In genomic region chr13:21181671-21182070, GRCh38 we compare ENCODE assay signal across 22 cellular contexts. TPM values are rescaled to one million over a fixed set of nuclear protein-coding genes. Genes with fewer than 3 reads are reported as not detected.
DNase-seq lines count a peak whose midpoint lies in the region; ATAC-seq and TF ChIP-seq lines count a peak whose summit lies in the region.
"Had no signal": no experiment of that assay in that cellular context is flagged by ENCODE, and none has a peak within 500 bp of the region (broad histone marks: within the 10 kb centered on the region; RNA-seq: fewer than 3 reads in every experiment).

No MANE protein-coding gene starts in this region.

- no peak overlapping the region for H3K4me2 ChIP-seq in mesenchymal stem cell (ENCODE audit: low read length, poor library complexity, severe bottlenecking)
- H3K4me2 ChIP-seq: A549, BLaER1 had no signal

- H3K4me3 ChIP-seq in mesenchymal stem cell (ENCODE audit: insufficient read depth in 1 of 2, low read depth in 1 of 2, low read length in 2 of 2) = no peak overlapping the region
- H3K4me3 ChIP-seq in ascending aorta = no peak overlapping the region
- H3K4me3 ChIP-seq: A549, BLaER1, GM12878 had no signal

- H4K91ac ChIP-seq in mesenchymal stem cell (ENCODE audit: low read length) = no peak overlapping the region

- no peak overlapping the region for H2AK5ac ChIP-seq in mesenchymal stem cell (ENCODE audit: low read length, severe bottlenecking)

- H3K18ac ChIP-seq in mesenchymal stem cell (ENCODE audit: low read depth in 1 of 2, low read length in 2 of 2) = no peak overlapping the region

- 90% methylated on average over 1 of the region's 2 CpGs for WGBS in mesenchymal stem cell

- in situ Hi-C loops in ACHN (cut with HindIII; ENCODE audit: low pct_ligation_motif_present, low pct_unique_long_range_greater_than_20kb, low sequenced_read_pairs) = no loop called here

- no peak overlapping the region for H3K4ac ChIP-seq in mesenchymal stem cell (ENCODE audit: low read depth in 1 of 2, low read length in 2 of 2)

- intact Hi-C loops in ascending aorta (cut with DNase I) = no loop called here

- no peak for TF ChIP-seq CTCF in ascending aorta (IDR thresholded peaks at IDR 0.05)

- no peak for ATAC-seq in GM19023 (IDR thresholded peaks at IDR 0.05; ENCODE audit: unreplicated experiment)
- ATAC-seq: A549, GM12878 had no signal

- H2BK120ac ChIP-seq in mesenchymal stem cell (ENCODE audit: low read depth, low read length) = no peak overlapping the region

- no peak overlapping the region for H3K14ac ChIP-seq in mesenchymal stem cell (ENCODE audit: low read length in 2 of 2)

- DNase-seq in ACHN (peak; percentile 51), mesenchymal stem cell (no peak), renal cortical epithelial cell (ENCODE audit: low read depth) (peak; percentile 80), ascending aorta (ENCODE audit: low spot score in 2 of 2) (no peak)
- DNase-seq: BE2C; C1 segment of cervical spinal cord; CD4-positive, alpha-beta memory T cell; CD4-positive, CD25-positive, alpha-beta regulatory T cell; CD8-positive, alpha-beta memory T cell; COR-L47; DMS 273 treated with DMSO at 0.1 percent for 48 hours; DMS153; DMS53; DMS79; DND-41; EL; GDM1 had no signal

- H3K23ac ChIP-seq in mesenchymal stem cell (ENCODE audit: low read length in 2 of 2) = no peak overlapping the region

- H3K79me1 ChIP-seq in mesenchymal stem cell (replicated peaks; ENCODE audit: low read length, poor library complexity, severe bottlenecking) = peaks cover 11% of the 10 kb centered on the region

- no peak overlapping the region for H3K9ac ChIP-seq in mesenchymal stem cell (ENCODE audit: low read length)
- H3K9ac ChIP-seq: BLaER1 had no signal

- H2BK5ac ChIP-seq in mesenchymal stem cell (ENCODE audit: low read depth, low read length, poor library complexity, severe bottlenecking) = no peak overlapping the region

- no peak overlapping the region for H2BK12ac ChIP-seq in mesenchymal stem cell (ENCODE audit: low read length in 2 of 2)

- H3K27ac ChIP-seq in mesenchymal stem cell (ENCODE audit: low read length, poor library complexity, severe bottlenecking) = peak overlapping the region; percentile 53
- H3K27ac ChIP-seq in ascending aorta = no peak overlapping the region
- H3K27ac ChIP-seq: 22Rv1, BLaER1 had no signal

- H3K9me3 ChIP-seq in mesenchymal stem cell (ENCODE audit: control insufficient read depth, low read length) = no peaks in the 10 kb centered on the region
- H3K9me3 ChIP-seq in ascending aorta = no peaks in the 10 kb centered on the region
- H3K9me3 ChIP-seq: A549, BE2C, BLaER1 had no signal

- H2AFZ ChIP-seq in mesenchymal stem cell (ENCODE audit: low read depth, low read length) = no peak overlapping the region

- peaks cover 12% of the 10 kb centered on the region for H3K4me1 ChIP-seq in mesenchymal stem cell (ENCODE audit: control insufficient read depth, insufficient read depth, low read depth, low read length)
- H3K4me1 ChIP-seq in ascending aorta = peaks cover 0 to 6% of the 10 kb centered on the region in 2 donors
- H3K4me1 ChIP-seq: BE2C had no signal

- H3K27me3 ChIP-seq in mesenchymal stem cell (ENCODE audit: control insufficient read depth in 1 of 2, insufficient read depth in 1 of 2, low read length in 2 of 2) (no peaks in the 10 kb centered on the region), ascending aorta (no peaks in the 10 kb centered on the region)
- H3K27me3 ChIP-seq: BE2C, BLaER1 had no signal

- H4K8ac ChIP-seq in mesenchymal stem cell (ENCODE audit: low read length) = no peak overlapping the region

- H3K36me3 ChIP-seq in mesenchymal stem cell (ENCODE audit: control insufficient read depth in 1 of 2, insufficient read depth in 2 of 2, low read depth in 1 of 2, low read length in 2 of 2) (peaks cover 0 to 6% of the 10 kb centered on the region in 2 experiments), ascending aorta (no peaks in the 10 kb centered on the region)

- no peak overlapping the region for H2BK15ac ChIP-seq in mesenchymal stem cell (ENCODE audit: low read depth, poor library complexity, severe bottlenecking)

RNA-seq across cellular contexts. Expression of gene MRPL57, which starts 5.2 kb away (rescaled TPM):
- 18.5 TPM for polyA plus RNA-seq in mesenchymal stem cell (2013, experiment 1 of 2)
- polyA plus RNA-seq in mesenchymal stem cell (2013, experiment 2 of 2) = 18.9 TPM
- total RNA-seq in renal cortical epithelial cell = 14.6 and 23.6 TPM in 2 replicates
- total RNA-seq in ascending aorta = 36.7 TPM

RNA-seq across cellular contexts. Expression of gene SKA3, which starts 5.3 kb away (rescaled TPM):
- polyA plus RNA-seq in mesenchymal stem cell (2013, experiment 1 of 2) = 3.2 TPM
- polyA plus RNA-seq in mesenchymal stem cell (2013, experiment 2 of 2) = 3.4 TPM
- total RNA-seq in renal cortical epithelial cell (0.30 and 5.7 TPM in 2 replicates), ascending aorta (not detected)
- polyA plus RNA-seq: CD8-positive, alpha-beta memory T cell had no signal

RNA-seq across cellular contexts. Expression of gene SAP18, which starts 41.8 kb away (rescaled TPM):
- polyA plus RNA-seq in mesenchymal stem cell (2013, experiment 1 of 2) = 156 TPM
- polyA plus RNA-seq in mesenchymal stem cell (2013, experiment 2 of 2) = 163 TPM
- 57.5 and 63.4 TPM in 2 replicates for total RNA-seq in renal cortical epithelial cell
- 46.7 TPM for total RNA-seq in ascending aorta

Comparison
In these comparisons a context has a peak if more than half of its experiments do, and no peak if none do; other contexts are left out.
1. DNase-seq: peak in ACHN (single experiment) and renal cortical epithelial cell (single experiment); none in mesenchymal stem cell (single experiment) and ascending aorta (0 of 2).